18 cellular contexts compared by ENCODE assay signal in genomic region chr6:34082816-34083215, GRCh38.
DNase-seq lines count a peak whose midpoint lies in the region; ATAC-seq and TF ChIP-seq lines count a peak whose summit lies in the region.
"Had no signal": no experiment of that assay in that cellular context is flagged by ENCODE, and none has a peak within 500 bp of the region (broad histone marks: within the 10 kb centered on the region; RNA-seq: fewer than 3 reads in every experiment).

No MANE protein-coding gene starts in this region.

- no peaks in the 10 kb centered on the region for H3K9me3 ChIP-seq in BLaER1 treated with 17β-estradiol and CSF1 and Interleukin-3, amounts not matched to agents 10 nM and 100 nM (replicated peaks in 1 of 11)
- H3K9me3 ChIP-seq in NT2/D1 (ENCODE audit: insufficient read depth, low read length) (no peaks in the 10 kb centered on the region), endodermal cell (ENCODE audit: control insufficient read depth, low read length) (no peaks in the 10 kb centered on the region), neural progenitor cell (ENCODE audit: low read depth) (no peaks in the 10 kb centered on the region)

- 0 out of 22 replicates have a peak, but pooled peaks cover 0 to 6% (median 0%) of the 10 kb centered on the region in 11 experiments for H3K27me3 ChIP-seq in BLaER1 treated with 17β-estradiol and CSF1 and Interleukin-3, amounts not matched to agents 10 nM and 100 nM
- H3K27me3 ChIP-seq in NT2/D1 (ENCODE audit: insufficient read depth, insufficient read length): no peaks in the 10 kb centered on the region
- no peaks in the 10 kb centered on the region for H3K27me3 ChIP-seq in endodermal cell (ENCODE audit: control insufficient read depth, insufficient read depth, low read length, poor library complexity, severe bottlenecking)
- H3K27me3 ChIP-seq in neural progenitor cell: no peaks in the 10 kb centered on the region

- DNase-seq in NT2/D1 (ENCODE audit: low read depth, low spot score) (peak; percentile 23), endodermal cell (no peak), neural progenitor cell (ENCODE audit: low spot score) (no peak), HPDE6-E6E7 (ENCODE audit: extremely low spot score) (no peak), sciatic nerve (ENCODE audit: low spot score) (no peak)
- DNase-seq: 8988T; CD4-positive, CD25-positive, alpha-beta regulatory T cell; CD8-positive, alpha-beta memory T cell; COR-L47; DMS 273 treated with DMSO at 0.1 percent for 48 hours; DMS53; DND-41; EL; GM23248; HCEC 1CT had no signal

- ATAC-seq in GM19455 (IDR thresholded peaks at IDR 0.05; ENCODE audit: unreplicated experiment): no peak
- ATAC-seq in sciatic nerve: no peak
- no peak for ATAC-seq in GM18505 (IDR thresholded peaks at IDR 0.05; ENCODE audit: unreplicated experiment)

- no peak overlapping the region for H3K4me3 Mint-ChIP-seq in endodermal cell
- peak overlapping the region; percentile 30 for H3K4me3 Mint-ChIP-seq in neural progenitor cell
- H3K4me3 Mint-ChIP-seq: CD4-positive, CD25-positive, alpha-beta regulatory T cell; CD8-positive, alpha-beta memory T cell had no signal

- no peaks in the 10 kb centered on the region for H3K36me3 Mint-ChIP-seq in endodermal cell (ENCODE audit: low read depth)
- no peaks in the 10 kb centered on the region for H3K36me3 Mint-ChIP-seq in neural progenitor cell
- H3K36me3 Mint-ChIP-seq: CD4-positive, CD25-positive, alpha-beta regulatory T cell; CD8-positive, alpha-beta memory T cell had no signal

- H3K9ac ChIP-seq in BLaER1 treated with 17β-estradiol and CSF1 and Interleukin-3, amounts not matched to agents 10 nM and 100 nM: peak overlapping the region in 2 of 11 experiments; percentile 41 to 57; a peak in 1 of 22 replicates
- H3K9ac ChIP-seq in NT2/D1 (ENCODE audit: insufficient read length, low read depth) (no peak overlapping the region), endodermal cell (ENCODE audit: extremely low read depth, low read length, poor library complexity, severe bottlenecking) (no peak overlapping the region), neural progenitor cell (no peak overlapping the region)
- H3K9ac ChIP-seq: GM23248 had no signal

- H3K9me3 Mint-ChIP-seq in endodermal cell (no peaks in the 10 kb centered on the region), neural progenitor cell (no peaks in the 10 kb centered on the region)
- H3K9me3 Mint-ChIP-seq: CD8-positive, alpha-beta memory T cell had no signal

- intact Hi-C loops in sciatic nerve (cut with DNase I): no loop called here

- WGBS in endodermal cell (ENCODE audit: insufficient coverage in 1 of 2, insufficient read length in 1 of 2), 2 experiments: 72 to 77% methylated on average over 10 to 11 of the region's 11 CpGs

- H3F3A ChIP-seq in neural progenitor cell (ENCODE audit: low read depth): no peaks in the 10 kb centered on the region

- TF ChIP-seq CTCF in endodermal cell (conservative IDR thresholded peaks at IDR 0.05) (no peak), neural progenitor cell (IDR thresholded peaks at IDR 0.05) (no peak)

- H3K4me3 ChIP-seq in BLaER1 treated with 17β-estradiol and CSF1 and Interleukin-3, amounts not matched to agents 10 nM and 100 nM: no peak overlapping the region
- H3K4me3 ChIP-seq in NT2/D1 (ENCODE audit: insufficient read length, low read depth) (no peak overlapping the region), endodermal cell (ENCODE audit: low read length) (no peak overlapping the region), neural progenitor cell (no peak overlapping the region)
- H3K4me3 ChIP-seq: GM23248 had no signal

- H3K4me1 Mint-ChIP-seq in endodermal cell (no peaks in the 10 kb centered on the region), neural progenitor cell (peaks cover 19% of the 10 kb centered on the region)
- H3K4me1 Mint-ChIP-seq: CD4-positive, CD25-positive, alpha-beta regulatory T cell; CD8-positive, alpha-beta memory T cell had no signal

- H3K27me3 Mint-ChIP-seq in endodermal cell (ENCODE audit: insufficient read depth) (no peaks in the 10 kb centered on the region), neural progenitor cell (ENCODE audit: insufficient read depth, low read depth) (peaks cover 2% of the 10 kb centered on the region)

- H3K79me2 ChIP-seq in neural progenitor cell (ENCODE audit: low read depth): no peaks in the 10 kb centered on the region

- H3K4me1 ChIP-seq in BLaER1 treated with 17β-estradiol and CSF1 and Interleukin-3, amounts not matched to agents 10 nM and 100 nM: peaks cover 16 to 45% (median 38%) of the 10 kb centered on the region in 10 experiments; a peak in 19 of 20 replicates
- H3K4me1 ChIP-seq in NT2/D1 (ENCODE audit: insufficient read depth, insufficient read length) (peaks cover 35% of the 10 kb centered on the region), endodermal cell (ENCODE audit: control insufficient read depth, insufficient read depth, low read length) (no peaks in the 10 kb centered on the region), neural progenitor cell (no peaks in the 10 kb centered on the region)

- H4K20me1 ChIP-seq in BLaER1 treated with 17β-estradiol and CSF1 and Interleukin-3, amounts not matched to agents 10 nM and 100 nM: peaks cover 0 to 37% (median 5%) of the 10 kb centered on the region in 11 experiments; a peak in 12 of 22 replicates
- no peaks in the 10 kb centered on the region for H4K20me1 ChIP-seq in neural progenitor cell (ENCODE audit: low read depth)

- H3K27ac Mint-ChIP-seq in endodermal cell (peak overlapping the region; percentile 75), neural progenitor cell (no peak overlapping the region)

- H3K4me2 ChIP-seq in BLaER1 treated with 17β-estradiol and CSF1 and Interleukin-3, amounts not matched to agents 10 nM and 100 nM: peak overlapping the region in 8 of 11 experiments; percentile 62 to 92 (median 76); a peak in 16 of 22 replicates
- no peak overlapping the region for H3K4me2 ChIP-seq in neural progenitor cell

- H3K36me3 ChIP-seq in BLaER1 treated with 17β-estradiol and CSF1 and Interleukin-3, amounts not matched to agents 10 nM and 100 nM: no peaks in the 10 kb centered on the region
- no peaks in the 10 kb centered on the region for H3K36me3 ChIP-seq in NT2/D1 (ENCODE audit: insufficient read depth, insufficient read length, low read length)
- H3K36me3 ChIP-seq in endodermal cell (ENCODE audit: control insufficient read depth, insufficient read depth, low read length): no peaks in the 10 kb centered on the region
- H3K36me3 ChIP-seq in neural progenitor cell: no peaks in the 10 kb centered on the region

- no peak for TF ChIP-seq POLR2A in GM18505 (IDR thresholded peaks at IDR 0.05; ENCODE audit: borderline replicate concordance, extremely low read depth, insufficient read depth, insufficient read length)

- H2AFZ ChIP-seq in neural progenitor cell (replicated peaks): no peak overlapping the region
- H2AFZ ChIP-seq: GM23248 had no signal

- H3K27ac ChIP-seq in BLaER1 treated with 17β-estradiol and CSF1 and Interleukin-3, amounts not matched to agents 10 nM and 100 nM: no peak overlapping the region
- H3K27ac ChIP-seq in endodermal cell (ENCODE audit: low read depth, low read length): no peak overlapping the region
- no peak overlapping the region for H3K27ac ChIP-seq in neural progenitor cell
- H3K27ac ChIP-seq: GM23248 had no signal
